ENCODE assay signal across 13 cellular contexts in genomic region chr3:43531835-43532234, GRCh38.
DNase-seq lines count a peak whose midpoint lies in the region; ATAC-seq and TF ChIP-seq lines count a peak whose summit lies in the region.
"Had no signal": no experiment of that assay in that cellular context is flagged by ENCODE, and none has a peak within 500 bp of the region (broad histone marks: within the 10 kb centered on the region; RNA-seq: fewer than 3 reads in every experiment).

No MANE protein-coding gene starts in this region.

- H3K4me1 ChIP-seq in naive thymus-derived CD4-positive, alpha-beta T cell (ENCODE audit: control insufficient read depth in 2 of 2, insufficient read depth in 2 of 2, low read length in 2 of 2), result no peaks in the 10 kb centered on the region

- no peak overlapping the region for H3K27ac ChIP-seq in naive thymus-derived CD4-positive, alpha-beta T cell (ENCODE audit: low read depth, low read length)

- no peak overlapping the region for H3K27ac Mint-ChIP-seq in naive thymus-derived CD4-positive, alpha-beta T cell
- H3K27ac Mint-ChIP-seq: CD8-positive, alpha-beta T cell had no signal

- no peak for TF ChIP-seq CTCF in epithelial cell of proximal tubule (conservative IDR thresholded peaks at IDR 0.05; ENCODE audit: low read depth, low read length)

- peak; percentile 2 for DNase-seq in stimulated activated CD8-positive, alpha-beta memory T cell treated with anti-CD3 and anti-CD28 coated beads, Interleukin-7, amount 100 ng/mL, for 4 hours (ENCODE audit: low read depth in 2 of 2)
- no peak for DNase-seq in stimulated activated CD8-positive, alpha-beta memory T cell treated with anti-CD3 and anti-CD28 coated beads, Interleukin-4, amount 100 ng/mL, for 48 hours
- DNase-seq in RKO (ENCODE audit: low spot score), result peak; percentile 83
- DNase-seq in epithelial cell of proximal tubule (ENCODE audit: low read depth), result peak; percentile 57
- DNase-seq in stromal cell of bone marrow (ENCODE audit: low read depth), result peak; percentile 65
- DNase-seq in naive thymus-derived CD4-positive, alpha-beta T cell, result no peak
- no peak for DNase-seq in hippocampal formation (lab: John Stamatoyannopoulos, UW)
- DNase-seq in NCI-H1048 (lab: John Stamatoyannopoulos, UW), result no peak
- DNase-seq: CD8-positive, alpha-beta T cell; cerebellar nuclear complex; left cardiac atrium; NCI-H2227 treated with DMSO at 0.1 percent for 48 hours; RPMI8226 had no signal

- CTCF ChIA-PET in naive thymus-derived CD4-positive, alpha-beta T cell (lab: Charles Lee), result interaction anchor here (0.6 kb wide), 2 partner anchors 149 to 174 kb away, joined by 3 to 4 read pairs; no protein-coding TSS in a partner anchor

- intact Hi-C loops in naive thymus-derived CD4-positive, alpha-beta T cell (cut with micrococcal nuclease), result no loop called here

- no peak for ATAC-seq in naive thymus-derived CD4-positive, alpha-beta T cell
- ATAC-seq: CD8-positive, alpha-beta T cell had no signal

- no peaks in the 10 kb centered on the region for H3K27me3 ChIP-seq in naive thymus-derived CD4-positive, alpha-beta T cell (ENCODE audit: control insufficient read depth in 2 of 2, insufficient read depth in 2 of 2, low read length in 2 of 2)

- peaks cover 7 to 19% (median 11%) of the 10 kb centered on the region in 5 donors for H3K36me3 Mint-ChIP-seq in naive thymus-derived CD4-positive, alpha-beta T cell

- H3K9me3 ChIP-seq in naive thymus-derived CD4-positive, alpha-beta T cell (ENCODE audit: control insufficient read depth in 2 of 3, low read length in 3 of 3), result no peaks in the 10 kb centered on the region

- H3K4me3 Mint-ChIP-seq in naive thymus-derived CD4-positive, alpha-beta T cell, result no peak overlapping the region
- H3K4me3 Mint-ChIP-seq: CD8-positive, alpha-beta T cell had no signal

- no peaks in the 10 kb centered on the region for H3K36me3 ChIP-seq in naive thymus-derived CD4-positive, alpha-beta T cell (ENCODE audit: control insufficient read depth in 2 of 3, insufficient read depth in 3 of 3, low read length in 3 of 3)

- H3K9me3 Mint-ChIP-seq in naive thymus-derived CD4-positive, alpha-beta T cell, result peaks cover 0 to 22% (median 7%) of the 10 kb centered on the region in 11 donors

- POLR2A ChIA-PET in naive thymus-derived CD4-positive, alpha-beta T cell (lab: Charles Lee), result interaction anchor here (0.5 to 0.7 kb wide), 2 partner anchors 411 to 671 kb away, joined by 3 read pairs; no protein-coding TSS in a partner anchor

- no peaks in the 10 kb centered on the region for H3K4me1 Mint-ChIP-seq in naive thymus-derived CD4-positive, alpha-beta T cell

- H3K27me3 Mint-ChIP-seq in naive thymus-derived CD4-positive, alpha-beta T cell, result no peaks in the 10 kb centered on the region

- no peak overlapping the region for H3K4me3 ChIP-seq in epithelial cell of proximal tubule (ENCODE audit: low read depth, low read length)
- no peak overlapping the region for H3K4me3 ChIP-seq in naive thymus-derived CD4-positive, alpha-beta T cell (ENCODE audit: low read length)

Comparison
In these comparisons a context has a peak if more than half of its experiments do, and no peak if none do; other contexts are left out.
1. DNase-seq: peak in stimulated activated CD8-positive, alpha-beta memory T cell treated with anti-CD3 and anti-CD28 coated beads, Interleukin-7, amount 100 ng/mL, for 4 hours (2 of 2), RKO (single experiment), epithelial cell of proximal tubule (single experiment) and stromal cell of bone marrow (single experiment); none in stimulated activated CD8-positive, alpha-beta memory T cell treated with anti-CD3 and anti-CD28 coated beads, Interleukin-4, amount 100 ng/mL, for 48 hours (single experiment), naive thymus-derived CD4-positive, alpha-beta T cell (0 of 9), hippocampal formation (0 of 2) and NCI-H1048 (single experiment).